In genomic region chr1:106619827-106620134, GRCh38 we compare ENCODE assay signal across 23 cellular contexts.
A peak's percentile ranks its signal among the peaks of the same experiment; 100 is the strongest.
DNase-seq lines count a peak whose midpoint lies in the region; ATAC-seq, FAIRE-seq and TF ChIP-seq lines count a peak whose summit lies in the region.
"Had no signal": no experiment of that assay in that cellular context is flagged by ENCODE, and none has a peak within 500 bp of the region (broad histone marks: within the 10 kb centered on the region; RNA-seq: fewer than 3 reads in every experiment).

No MANE protein-coding gene starts in this region.

- FAIRE-seq in kidney (lab: Jason Lieb, UNC) = no peak
- FAIRE-seq: A204.1, G401.6, GM12892, H1 had no signal

- no peak for TF ChIP-seq CTCF in PC-3 (conservative IDR thresholded peaks at IDR 0.05; ENCODE audit: low read depth, low read length)
- TF ChIP-seq CTCF in kidney (IDR thresholded peaks at IDR 0.05; ENCODE audit: borderline replicate concordance, extremely low read depth, insufficient read depth) = no peak

- H3K27me3 Mint-ChIP-seq in stimulated activated memory B cell treated with anti-CD40 and anti-IgM and Interleukin-4, amounts not matched to agents 10 μg/mL and 1 μg/mL and 100 μg/mL, for 72 hours = no peaks in the 10 kb centered on the region
- H3K27me3 Mint-ChIP-seq: B cell; CD4-positive, CD25-positive, alpha-beta regulatory T cell had no signal

- ATAC-seq in PC-3 = no peak
- peak; percentile 24 for ATAC-seq in sciatic nerve
- peak; percentile 32 for ATAC-seq in stimulated activated memory B cell treated with anti-CD40 and anti-IgM and Interleukin-4, amounts not matched to agents 10 μg/mL and 1 μg/mL and 100 μg/mL, for 72 hours
- ATAC-seq: CD8-positive, alpha-beta T cell had no signal

- no peaks in the 10 kb centered on the region for H3K36me3 Mint-ChIP-seq in stimulated activated memory B cell treated with anti-CD40 and anti-IgM and Interleukin-4, amounts not matched to agents 10 μg/mL and 1 μg/mL and 100 μg/mL, for 72 hours
- H3K36me3 Mint-ChIP-seq: CD4-positive, CD25-positive, alpha-beta regulatory T cell; CD8-positive, alpha-beta T cell had no signal

- intact Hi-C loops in PC-3 (cut with micrococcal nuclease) (loop anchor here (5.0 to 10.0 kb wide), 5 partner anchors 148 to 597 kb away; partner anchors contain the start of gene NTNG1), kidney (cut with DNase I) (no loop called here), sciatic nerve (cut with DNase I) (no loop called here)

- H3F3A ChIP-seq in PC-3 (ENCODE audit: low read length, unreplicated experiment) = peaks cover 6% of the 10 kb centered on the region

- no TSS peak for BruUV-seq in PC-3 (replicated peaks; lab: Mats Ljungman, UMichigan)

- no peak overlapping the region for H3K27ac Mint-ChIP-seq in stimulated activated memory B cell treated with anti-CD40 and anti-IgM and Interleukin-4, amounts not matched to agents 10 μg/mL and 1 μg/mL and 100 μg/mL, for 72 hours
- H3K27ac Mint-ChIP-seq: B cell; CD4-positive, CD25-positive, alpha-beta regulatory T cell; CD8-positive, alpha-beta T cell had no signal

- H3K9me3 ChIP-seq in PC-3 (ENCODE audit: low read length) (no peaks in the 10 kb centered on the region), kidney (ENCODE audit: control insufficient read depth in 1 of 2, low read length in 2 of 2) (no peaks in the 10 kb centered on the region)
- H3K9me3 ChIP-seq: BLaER1, Caco-2 had no signal

- POLR2A ChIA-PET in PC-3 (lab: Charles Lee; ENCODE audit: unreplicated experiment) = interaction anchor here (0.7 kb wide), 1 partner anchor 272 kb away, joined by 5 read pairs; no protein-coding TSS in a partner anchor

- no peaks in the 10 kb centered on the region for H3K79me2 ChIP-seq in PC-3 (ENCODE audit: low read length)

- H3K4me1 ChIP-seq in PC-3 (ENCODE audit: insufficient read depth, low read length) = peaks cover 48% of the 10 kb centered on the region
- no peaks in the 10 kb centered on the region for H3K4me1 ChIP-seq in kidney (ENCODE audit: control insufficient read depth in 1 of 2, insufficient read depth in 1 of 2, low read depth in 1 of 2, low read length in 2 of 2)
- H3K4me1 ChIP-seq: BLaER1, Caco-2 had no signal

- H2AFZ ChIP-seq in PC-3 (ENCODE audit: low read length) = no peak overlapping the region
- H2AFZ ChIP-seq: GM23248 had no signal

- H3K9me2 ChIP-seq in PC-3 (replicated peaks; ENCODE audit: low read length) = no peaks in the 10 kb centered on the region

- CTCF ChIA-PET in PC-3 (lab: Charles Lee) = interaction anchor here (0.5 kb wide), 1 partner anchor 352 kb away, joined by 3 read pairs; no protein-coding TSS in a partner anchor

- H3K27ac ChIP-seq in PC-3 (ENCODE audit: low read length) (peak overlapping the region; percentile 97), kidney (ENCODE audit: low read depth in 2 of 2, low read length in 2 of 2) (no peak overlapping the region)
- H3K27ac ChIP-seq: 22Rv1, BLaER1, C4-2B, GM23248 had no signal

- H3K4me1 Mint-ChIP-seq in stimulated activated memory B cell treated with anti-CD40 and anti-IgM and Interleukin-4, amounts not matched to agents 10 μg/mL and 1 μg/mL and 100 μg/mL, for 72 hours = no peaks in the 10 kb centered on the region
- H3K4me1 Mint-ChIP-seq: B cell; CD4-positive, CD25-positive, alpha-beta regulatory T cell had no signal

- DNase-seq in PC-3 (no peak), kidney (peak; percentile 27), sciatic nerve (ENCODE audit: low spot score) (no peak), NCI-H774 (lab: John Stamatoyannopoulos, UW) (no peak), NCI-H526 (lab: John Stamatoyannopoulos, UW) (no peak)
- no peak for DNase-seq in activated naive CD4-positive, alpha-beta T cell treated with Interleukin-2 at 50 U/mL for 16 hours
- DNase-seq: Caco-2; CD4-positive, CD25-positive, alpha-beta regulatory T cell; CD8-positive, alpha-beta T cell; DMS153; DND-41; GM23248; H7; HCEC 1CT had no signal

- H3K9ac ChIP-seq in PC-3 (ENCODE audit: low read length) (peak overlapping the region; percentile 57; the same call in 1 of the 2 replicates), kidney (ENCODE audit: low read length in 2 of 2) (no peak overlapping the region)
- H3K9ac ChIP-seq: BLaER1, GM23248 had no signal

- no peak overlapping the region for H3K4me3 Mint-ChIP-seq in stimulated activated memory B cell treated with anti-CD40 and anti-IgM and Interleukin-4, amounts not matched to agents 10 μg/mL and 1 μg/mL and 100 μg/mL, for 72 hours
- H3K4me3 Mint-ChIP-seq: B cell; CD4-positive, CD25-positive, alpha-beta regulatory T cell; CD8-positive, alpha-beta T cell had no signal

- H3K4me3 ChIP-seq in PC-3 (ENCODE audit: low read length) (no peak overlapping the region), kidney (ENCODE audit: low read length in 2 of 2) (no peak overlapping the region)
- H3K4me3 ChIP-seq: BLaER1, GM23248 had no signal

- H3K4me2 ChIP-seq in PC-3 (ENCODE audit: low read length) = peak overlapping the region; percentile 62; the same call in 1 of the 2 replicates
- H3K4me2 ChIP-seq: BLaER1 had no signal

- no peaks in the 10 kb centered on the region for H4K20me1 ChIP-seq in PC-3 (ENCODE audit: low read length)
- H4K20me1 ChIP-seq: BLaER1 had no signal

- H3K9me3 Mint-ChIP-seq in stimulated activated memory B cell treated with anti-CD40 and anti-IgM and Interleukin-4, amounts not matched to agents 10 μg/mL and 1 μg/mL and 100 μg/mL, for 72 hours = peaks cover 3% of the 10 kb centered on the region

- H3K36me3 ChIP-seq in PC-3 (ENCODE audit: low read depth, low read length) (no peaks in the 10 kb centered on the region), kidney (ENCODE audit: control insufficient read depth in 1 of 2, insufficient read depth in 2 of 2, low read length in 2 of 2) (no peaks in the 10 kb centered on the region)
- H3K36me3 ChIP-seq: BLaER1 had no signal

- no peaks in the 10 kb centered on the region for H3K27me3 ChIP-seq in PC-3 (ENCODE audit: low read length)
- H3K27me3 ChIP-seq: BLaER1 had no signal
